Comparison of ENCODE assay signal across 8 cellular contexts in the genomic region with DNA sequence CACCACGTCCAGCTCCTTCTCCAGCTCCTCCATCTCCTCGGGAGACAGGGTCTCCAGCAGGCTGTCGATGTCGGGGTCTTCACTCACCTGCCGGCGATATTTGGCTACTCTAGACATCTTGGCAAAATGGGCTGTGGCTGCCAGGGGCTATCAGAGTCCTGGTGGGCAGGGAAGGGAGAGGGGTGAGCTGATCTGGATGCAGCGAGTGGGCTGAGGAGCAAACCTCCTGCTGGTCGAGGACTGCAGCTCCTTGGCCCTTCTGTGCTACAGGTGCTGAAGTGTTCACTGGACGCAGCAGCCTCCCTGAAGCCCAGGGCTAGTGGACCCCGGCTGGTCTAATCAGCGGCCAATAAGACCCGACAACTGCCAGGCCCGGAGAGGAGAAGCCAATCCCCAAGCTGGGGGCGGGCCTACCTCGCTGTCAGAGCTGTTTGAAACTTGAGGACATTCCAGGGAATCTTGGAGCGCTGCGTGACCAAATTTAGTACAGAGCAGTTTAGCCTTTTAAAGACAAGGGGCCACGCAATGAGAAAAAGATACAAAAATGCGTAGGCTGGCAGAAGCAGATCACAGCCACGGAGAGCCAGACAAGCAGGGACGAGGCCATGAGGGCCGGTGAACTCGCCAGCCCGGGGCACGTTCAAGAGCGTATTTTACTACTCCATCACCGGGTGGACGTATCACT. TPM values are rescaled to one million over a fixed set of nuclear protein-coding genes. Genes with fewer than 3 reads are reported as not detected.
A peak's percentile ranks its signal among the peaks of the same experiment; 100 is the strongest.
DNase-seq lines count a peak whose midpoint lies in the region; ATAC-seq and TF ChIP-seq lines count a peak whose summit lies in the region.

A gene (minus strand): TSS at position 325 of the 685 bp plus-strand sequence. CDS start 208 bp downstream, at position 117.

- H4K20me1 ChIP-seq in mammary epithelial cell (ENCODE audit: insufficient read depth, low read length), result no peaks in the 10 kb centered on the region

- no peak within 1 kb of the TSS for H3K27ac Mint-ChIP-seq in activated T-helper 2 cell treated with anti-CD3 and anti-CD28 coated beads, Interferon-gamma antibody, Interleukin-2, Interleukin-4, amounts not matched to agents 10 μg/mL and 5 μg/mL and 100 μg/mL, durations not matched to agents 14 hours and 24 hours and 36 hours

- CTCF ChIA-PET in mammary epithelial cell (lab: Charles Lee; ENCODE audit: low non-redundant PET), result interaction anchor here (0.6 to 0.9 kb wide), 2 partner anchors 69 to 745 kb away, joined by 9 to 13 read pairs; no protein-coding TSS in a partner anchor

- no peak within 1 kb of the TSS for H3K4me3 Mint-ChIP-seq in activated T-helper 2 cell treated with anti-CD3 and anti-CD28 coated beads, Interferon-gamma antibody, Interleukin-2, Interleukin-4, amounts not matched to agents 10 μg/mL and 5 μg/mL and 100 μg/mL, durations not matched to agents 14 hours and 24 hours and 36 hours (ENCODE audit: low read depth)

- peaks cover 4% of the 10 kb centered on the region for H3K4me1 Mint-ChIP-seq in activated T-helper 2 cell treated with anti-CD3 and anti-CD28 coated beads, Interferon-gamma antibody, Interleukin-2, Interleukin-4, amounts not matched to agents 10 μg/mL and 5 μg/mL and 100 μg/mL, durations not matched to agents 14 hours and 24 hours and 36 hours (ENCODE audit: low read depth)

- 4% methylated on average over 24 of the region's 28 CpGs for WGBS in mammary epithelial cell (ENCODE audit: low coverage, missing lambda C conversion rate)

- no peaks in the 10 kb centered on the region for H3K36me3 Mint-ChIP-seq in activated T-helper 2 cell treated with anti-CD3 and anti-CD28 coated beads, Interferon-gamma antibody, Interleukin-2, Interleukin-4, amounts not matched to agents 10 μg/mL and 5 μg/mL and 100 μg/mL, durations not matched to agents 14 hours and 24 hours and 36 hours (ENCODE audit: low read depth)

- peaks cover 52% of the 10 kb centered on the region for H3K27me3 Mint-ChIP-seq in activated T-helper 2 cell treated with anti-CD3 and anti-CD28 coated beads, Interferon-gamma antibody, Interleukin-2, Interleukin-4, amounts not matched to agents 10 μg/mL and 5 μg/mL and 100 μg/mL, durations not matched to agents 14 hours and 24 hours and 36 hours (ENCODE audit: low read depth)

- H3K4me2 ChIP-seq in mammary epithelial cell (ENCODE audit: insufficient read depth, low read depth, low read length), result peak within 1 kb of the TSS; percentile 63

- DNase-seq in Daoy (ENCODE audit: low read depth) (peak; percentile 78), NCI-H2227 (lab: John Stamatoyannopoulos, UW; ENCODE audit: unreplicated experiment) (peak; percentile 80), mammary epithelial cell (peak; percentile 57), putamen (ENCODE audit: low spot score) (peak; percentile 28), LoVo (ENCODE audit: low spot score) (no peak)
- DNase-seq in activated T-helper 2 cell treated with anti-CD3 and anti-CD28 coated beads, Interferon-gamma antibody, Interleukin-2, Interleukin-4, amounts not matched to agents 10 μg/mL and 5 μg/mL and 100 μg/mL, durations not matched to agents 14 hours and 24 hours and 36 hours (ENCODE audit: low spot score), result no peak

- ATAC-seq in HG03521 (IDR thresholded peaks at IDR 0.05; ENCODE audit: unreplicated experiment), result no peak

- no peak for TF ChIP-seq CTCF in mammary epithelial cell (conservative IDR thresholded peaks at IDR 0.05 in 1 of 2, IDR thresholded peaks at IDR 0.05 in 1 of 2; ENCODE audit: extremely low read depth in 1 of 2, insufficient read depth in 1 of 2, low read depth in 1 of 2, low read length in 2 of 2)

- H3K36me3 ChIP-seq in mammary epithelial cell (ENCODE audit: insufficient read depth, low read length) (no peaks in the 10 kb centered on the region), iPS-15b (ENCODE audit: control insufficient read depth, insufficient read depth, low read length) (no peaks in the 10 kb centered on the region)

- H3K9me3 ChIP-seq in mammary epithelial cell (replicated peaks; ENCODE audit: insufficient read depth, low read length), result no peaks in the 10 kb centered on the region
- H3K9me3 ChIP-seq in iPS-15b (ENCODE audit: control insufficient read depth, insufficient read depth, low read length), result no peaks in the 10 kb centered on the region

- no peaks in the 10 kb centered on the region for H3K27me3 ChIP-seq in mammary epithelial cell (ENCODE audit: insufficient read depth, low read length)
- H3K27me3 ChIP-seq in iPS-15b (ENCODE audit: control insufficient read depth, insufficient read depth, low read length), result peaks cover 24% of the 10 kb centered on the region

- peak within 1 kb of the TSS; percentile 83 for H2AFZ ChIP-seq in mammary epithelial cell (ENCODE audit: low read depth, low read length)

- peak within 1 kb of the TSS in 2 of 3 experiments; percentile 5 to 34 for H3K4me3 ChIP-seq in mammary epithelial cell (replicated peaks in 1 of 3; ENCODE audit: insufficient read depth in 1 of 3, low read depth in 2 of 3, low read length in 3 of 3)
- peak within 1 kb of the TSS; percentile 78 for H3K4me3 ChIP-seq in iPS-15b (ENCODE audit: low read depth, low read length)

- no peaks in the 10 kb centered on the region for H3K9me3 Mint-ChIP-seq in activated T-helper 2 cell treated with anti-CD3 and anti-CD28 coated beads, Interferon-gamma antibody, Interleukin-2, Interleukin-4, amounts not matched to agents 10 μg/mL and 5 μg/mL and 100 μg/mL, durations not matched to agents 14 hours and 24 hours and 36 hours

- BruUV-seq in mammary epithelial cell (replicated peaks; lab: Mats Ljungman, UMichigan), result no TSS peak

- in situ Hi-C loops in mammary epithelial cell (cut with MboI; ENCODE audit: low sequenced_read_pairs in 2 of 2), result no loop called here

- dilution Hi-C loops in mammary epithelial cell (cut with HindIII; ENCODE audit: low sequenced_read_pairs), result loop anchor here (5.0 kb wide), 2 partner anchors 34 to 51 kb away; no protein-coding TSS in a partner anchor

- H3K27ac ChIP-seq in mammary epithelial cell (ENCODE audit: insufficient read depth, low read depth, low read length), result no peak within 1 kb of the TSS

- H3K9ac ChIP-seq in mammary epithelial cell (ENCODE audit: insufficient read depth, low read length) (no peak within 1 kb of the TSS), iPS-15b (ENCODE audit: low read depth, low read length) (no peak within 1 kb of the TSS)

- intact Hi-C loops in mammary epithelial cell (cut with micrococcal nuclease), result no loop called here
- intact Hi-C loops in activated T-helper 2 cell treated with anti-CD3 and anti-CD28 coated beads, Interferon-gamma antibody, Interleukin-2, Interleukin-4, amounts not matched to agents 10 μg/mL and 5 μg/mL and 100 μg/mL, durations not matched to agents 14 hours and 24 hours and 36 hours (cut with micrococcal nuclease), result no loop called here

- H3K79me2 ChIP-seq in mammary epithelial cell (ENCODE audit: insufficient read depth, low read length), result no peaks in the 10 kb centered on the region

- H3K4me1 ChIP-seq in mammary epithelial cell (ENCODE audit: insufficient read depth, low read length), result peaks cover 15% of the 10 kb centered on the region
- H3K4me1 ChIP-seq in iPS-15b (ENCODE audit: control insufficient read depth, insufficient read depth, low read length), result peaks cover 14% of the 10 kb centered on the region

RNA-seq across cellular contexts. Expression of the gene that starts here (rescaled TPM):
- total RNA-seq in Daoy (2014; rRNA removed; shearing (Covaris generic)), result not detected in 2 replicates
- 10 to 100 TPM in 1 of 2 donors, not detected in 1; 29.5 TPM for total RNA-seq in mammary epithelial cell
- not detected for polyA plus RNA-seq in mammary epithelial cell
- polyA minus RNA-seq in mammary epithelial cell, result not detected
- total RNA-seq in activated T-helper 2 cell treated with anti-CD3 and anti-CD28 coated beads, Interferon-gamma antibody, Interleukin-2, Interleukin-4, amounts not matched to agents 10 μg/mL and 5 μg/mL and 100 μg/mL, durations not matched to agents 14 hours and 24 hours and 36 hours, result not detected in 2 replicates

Comparison
In these comparisons a context has a peak if more than half of its experiments do, and no peak if none do; other contexts are left out.
1. Peak in DNase-seq in Daoy; RNA of the gene not detected or under 1 TPM.
2. DNase-seq: peak in NCI-H2227 (single experiment), mammary epithelial cell (single experiment) and putamen (single experiment); none in activated T-helper 2 cell treated with anti-CD3 and anti-CD28 coated beads, Interferon-gamma antibody, Interleukin-2, Interleukin-4, amounts not matched to agents 10 μg/mL and 5 μg/mL and 100 μg/mL, durations not matched to agents 14 hours and 24 hours and 36 hours (single experiment) and LoVo (single experiment).